ENCODE assay signal across 32 cellular contexts in genomic region chr21:24023936-24024335, GRCh38.
DNase-seq lines count a peak whose midpoint lies in the region; ATAC-seq, FAIRE-seq and TF ChIP-seq lines count a peak whose summit lies in the region.
"Had no signal": no experiment of that assay in that cellular context is flagged by ENCODE, and none has a peak within 500 bp of the region (broad histone marks: within the 10 kb centered on the region; RNA-seq: fewer than 3 reads in every experiment).

No MANE protein-coding gene starts in this region.

- H3K27me3 Mint-ChIP-seq in astrocyte (ENCODE audit: low read depth, unreplicated experiment) = no peaks in the 10 kb centered on the region
- H3K27me3 Mint-ChIP-seq: activated B cell treated with CpG ODN at 0.5 μM for 24 hours; activated naive CD8-positive, alpha-beta T cell treated with anti-CD3 and anti-CD28 coated beads for 36 hours; activated T-cell treated with anti-CD3 and anti-CD28 coated beads, Interleukin-2, amount 50 U/mL, for 24 hours; CD4-positive, alpha-beta T cell; stimulated activated memory B cell treated with anti-CD40 and anti-IgM and Interleukin-4, amounts not matched to agents 10 μg/mL and 1 μg/mL and 100 μg/mL, for 72 hours had no signal

- no peak overlapping the region for H3K27ac Mint-ChIP-seq in astrocyte (ENCODE audit: unreplicated experiment)
- H3K27ac Mint-ChIP-seq: activated B cell treated with CpG ODN at 0.5 μM for 24 hours; activated naive CD8-positive, alpha-beta T cell treated with anti-CD3 and anti-CD28 coated beads for 36 hours; activated T-cell treated with anti-CD3 and anti-CD28 coated beads, Interleukin-2, amount 50 U/mL, for 24 hours; CD4-positive, alpha-beta T cell; immature natural killer cell; nephron; stimulated activated memory B cell treated with anti-CD40 and anti-IgM and Interleukin-4, amounts not matched to agents 10 μg/mL and 1 μg/mL and 100 μg/mL, for 72 hours; T-cell had no signal

- WGBS in esophagus squamous epithelium, 2 donors = 30 to 71% methylated on average over 1 of the region's 1 CpG

- H2AFZ ChIP-seq in astrocyte (ENCODE audit: low read depth, low read length) = peak overlapping the region; percentile 46

- H3K9ac ChIP-seq in astrocyte (ENCODE audit: low read length) = no peak overlapping the region

- H3K9me3 ChIP-seq in astrocyte (ENCODE audit: insufficient read depth, low read depth, low read length) (no peaks in the 10 kb centered on the region), vagina (no peaks in the 10 kb centered on the region), esophagus squamous epithelium (peaks cover 0 to 5% (median 0%) of the 10 kb centered on the region in 3 donors)
- H3K9me3 ChIP-seq: colonic mucosa, SJCRH30 had no signal

- H3K4me1 ChIP-seq in astrocyte (ENCODE audit: insufficient read depth, low read length) = no peaks in the 10 kb centered on the region
- H3K4me1 ChIP-seq in vagina = no peaks in the 10 kb centered on the region
- no peaks in the 10 kb centered on the region for H3K4me1 ChIP-seq in esophagus squamous epithelium
- H3K4me1 ChIP-seq: colonic mucosa, SJCRH30 had no signal

- no peak for TF ChIP-seq POLR2A in vagina (IDR thresholded peaks at IDR 0.05)
- no peak for TF ChIP-seq POLR2A in esophagus squamous epithelium (IDR thresholded peaks at IDR 0.05)

- H4K20me1 ChIP-seq in astrocyte (ENCODE audit: insufficient read depth, low read length) = no peaks in the 10 kb centered on the region

- peaks cover 7% of the 10 kb centered on the region for H3K9me3 Mint-ChIP-seq in astrocyte (ENCODE audit: unreplicated experiment)

- H3K36me3 ChIP-seq in astrocyte (ENCODE audit: insufficient read depth, low read length) (no peaks in the 10 kb centered on the region), vagina (no peaks in the 10 kb centered on the region), esophagus squamous epithelium (no peaks in the 10 kb centered on the region)
- H3K36me3 ChIP-seq: colonic mucosa, SJCRH30 had no signal

- no peak overlapping the region for H3K4me2 ChIP-seq in astrocyte (ENCODE audit: low read length)

- H3K27ac ChIP-seq in astrocyte (ENCODE audit: low read depth, low read length) = no peak overlapping the region
- H3K27ac ChIP-seq in vagina = no peak overlapping the region
- no peak overlapping the region for H3K27ac ChIP-seq in esophagus squamous epithelium
- H3K27ac ChIP-seq: colonic mucosa, epithelial cell of prostate, SJCRH30, skin epidermis had no signal

- H3K79me2 ChIP-seq in astrocyte (ENCODE audit: insufficient read depth, low read length) = no peaks in the 10 kb centered on the region

- no peak for FAIRE-seq in astrocyte (lab: Jason Lieb, UNC)
- FAIRE-seq: D721Med, GM19239, HTR-8/SVneo had no signal

- no peak for ATAC-seq in GM21360 (IDR thresholded peaks at IDR 0.05; ENCODE audit: unreplicated experiment)
- ATAC-seq: left colon; stimulated activated memory B cell treated with anti-CD40 and anti-IgM and Interleukin-4, amounts not matched to agents 10 μg/mL and 1 μg/mL and 100 μg/mL, for 72 hours; T-cell had no signal

- H3K4me1 Mint-ChIP-seq in astrocyte (ENCODE audit: low read depth, unreplicated experiment) = no peaks in the 10 kb centered on the region
- H3K4me1 Mint-ChIP-seq: activated B cell treated with CpG ODN at 0.5 μM for 24 hours; activated naive CD8-positive, alpha-beta T cell treated with anti-CD3 and anti-CD28 coated beads for 36 hours; immature natural killer cell; nephron; stimulated activated memory B cell treated with anti-CD40 and anti-IgM and Interleukin-4, amounts not matched to agents 10 μg/mL and 1 μg/mL and 100 μg/mL, for 72 hours; T-cell had no signal

- intact Hi-C loops in vagina (cut with DNase I) = no loop called here
- intact Hi-C loops in esophagus squamous epithelium (cut with DNase I) = no loop called here

- H3K4me3 ChIP-seq in astrocyte (ENCODE audit: insufficient read depth, low read depth, low read length) (no peak overlapping the region), vagina (no peak overlapping the region), esophagus squamous epithelium (no peak overlapping the region)
- H3K4me3 ChIP-seq: colonic mucosa, SJCRH30, skin epidermis had no signal

- no peak overlapping the region for H3K4me3 Mint-ChIP-seq in astrocyte (ENCODE audit: unreplicated experiment)
- H3K4me3 Mint-ChIP-seq: activated B cell treated with CpG ODN at 0.5 μM for 24 hours; activated naive CD8-positive, alpha-beta T cell treated with anti-CD3 and anti-CD28 coated beads for 36 hours; activated T-cell treated with anti-CD3 and anti-CD28 coated beads, Interleukin-2, amount 50 U/mL, for 24 hours; CD4-positive, alpha-beta T cell; immature natural killer cell; nephron; stimulated activated memory B cell treated with anti-CD40 and anti-IgM and Interleukin-4, amounts not matched to agents 10 μg/mL and 1 μg/mL and 100 μg/mL, for 72 hours; T-cell had no signal

- DNase-seq in NCI-H446 treated with DMSO at 0.1 percent for 48 hours (lab: John Stamatoyannopoulos, UW) (peak; percentile 28), NCI-H446 (lab: John Stamatoyannopoulos, UW) (no peak), NCI-H748 (lab: John Stamatoyannopoulos, UW; ENCODE audit: unreplicated experiment) (peak; percentile 73), astrocyte (ENCODE audit: low read depth) (no peak), vagina (ENCODE audit: extremely low spot score in 2 of 2) (no peak), esophagus squamous epithelium (lab: John Stamatoyannopoulos, UW) (no peak), hepatic stellate cell (ENCODE audit: low spot score) (no peak)
- DNase-seq: activated B cell treated with CpG ODN at 0.5 μM for 24 hours; activated effector memory CD4-positive, alpha-beta T cell treated with anti-CD3 and anti-CD28 coated beads, Interleukin-2, amount 50 U/mL, for 16 hours; activated naive CD8-positive, alpha-beta T cell treated with anti-CD3 and anti-CD28 coated beads for 36 hours; activated T-cell treated with anti-CD3 and anti-CD28 coated beads, Interleukin-2, amount 50 U/mL, for 24 hours; aorta; CD4-positive, alpha-beta T cell; colonic mucosa; effector CD4-positive, alpha-beta T cell; H7; immature natural killer cell; left colon; NCI-H1048; NCI-H2171 treated with DMSO at 0.1 percent for 48 hours; NCI-H524 treated with DMSO at 0.1 percent for 48 hours; SJCRH30; T-cell; trophoblast cell had no signal

- H3K27me3 ChIP-seq in astrocyte (ENCODE audit: insufficient read depth, low read length) = no peaks in the 10 kb centered on the region
- H3K27me3 ChIP-seq in vagina = no peaks in the 10 kb centered on the region
- H3K27me3 ChIP-seq in esophagus squamous epithelium = no peaks in the 10 kb centered on the region
- H3K27me3 ChIP-seq: colonic mucosa, SJCRH30 had no signal

- H3K36me3 Mint-ChIP-seq in astrocyte (ENCODE audit: low read depth, unreplicated experiment) = no peaks in the 10 kb centered on the region
- H3K36me3 Mint-ChIP-seq: activated naive CD8-positive, alpha-beta T cell treated with anti-CD3 and anti-CD28 coated beads for 36 hours; immature natural killer cell; T-cell had no signal

- TF ChIP-seq CTCF in astrocyte (IDR thresholded peaks at IDR 0.05; ENCODE audit: insufficient read depth, low read depth, low read length) (no peak), vagina (IDR thresholded peaks at IDR 0.05) (no peak), esophagus squamous epithelium (IDR thresholded peaks at IDR 0.05) (no peak)

Comparison
In these comparisons a context has a peak if more than half of its experiments do, and no peak if none do; other contexts are left out.
1. DNase-seq: peak in NCI-H446 treated with DMSO at 0.1 percent for 48 hours (single experiment) and NCI-H748 (single experiment); none in NCI-H446 (0 of 2), astrocyte (single experiment), vagina (0 of 2), esophagus squamous epithelium (single experiment) and hepatic stellate cell (single experiment).